In the genomic region with DNA sequence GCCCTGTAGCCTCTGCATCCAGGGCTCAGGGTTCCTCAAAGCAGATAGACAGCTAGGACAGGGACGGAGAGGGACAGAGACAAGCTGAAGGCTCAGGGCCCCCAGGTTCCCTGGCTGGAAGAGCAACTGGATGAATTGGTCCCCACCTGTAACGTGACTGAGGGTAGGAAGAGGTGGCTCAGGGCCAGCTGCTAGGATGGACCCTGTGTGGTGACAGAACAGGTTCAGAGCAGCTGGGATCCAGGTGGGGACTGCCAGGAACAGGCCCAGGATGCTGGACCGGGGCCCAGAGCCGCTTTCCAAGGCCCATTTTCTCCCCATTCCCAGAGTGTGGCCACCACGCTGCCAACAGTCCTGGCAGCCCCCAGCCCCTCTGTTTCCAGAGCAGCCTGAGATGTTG, we compare ENCODE assay signal across 22 cellular contexts.
"Had no signal": no experiment of that assay in that cellular context is flagged by ENCODE, and none has a peak within 500 bp of the region (broad histone marks: within the 10 kb centered on the region; RNA-seq: fewer than 3 reads in every experiment).

No MANE protein-coding gene starts in this region.

- H3K4me3 ChIP-seq: hepatocyte, left ventricle myocardium inferior, mucosa of descending colon, right lobe of liver had no signal

- H3K4me2 ChIP-seq: hepatocyte had no signal

- H3K4me1 Mint-ChIP-seq: activated CD4-positive, alpha-beta T cell treated with anti-CD3 and anti-CD28 coated beads, Interleukin-2, amount 10 ng/mL, durations not matched to agents 24 days and 14 days; activated naive CD4-positive, alpha-beta T cell treated with anti-CD3 and anti-CD28 coated beads, Interleukin-2, amount 50 U/mL, for 24 hours; activated naive CD8-positive, alpha-beta T cell treated with anti-CD3 and anti-CD28 coated beads, Interleukin-2, amount 50 U/mL, for 24 hours; stimulated activated memory B cell treated with anti-CD40 and anti-IgM and Interleukin-4, amounts not matched to agents 10 μg/mL and 1 μg/mL and 100 μg/mL, for 72 hours; stimulated activated naive CD8-positive, alpha-beta T cell treated with anti-CD3 and anti-CD28 coated beads, Interleukin-15, amount 100 ng/mL, for 72 hours had no signal

- H3K4me1 ChIP-seq: right lobe of liver had no signal

- ATAC-seq: activated T-cell treated with anti-CD3 and anti-CD28 coated beads, Interleukin-2, amount 50 U/mL, for 4 hours; mucosa of descending colon; natural killer cell treated with Interleukin-12 subunit alpha and Interleukin-12 subunit beta and Interleukin-15 and Interleukin-18, amount 100 ng/mL, for 72 hours; right lobe of liver; stimulated activated memory B cell treated with anti-CD40 and anti-IgM and Interleukin-4, amounts not matched to agents 10 μg/mL and 1 μg/mL and 100 μg/mL, for 72 hours; stimulated activated naive CD8-positive, alpha-beta T cell treated with anti-CD3 and anti-CD28 coated beads, Interleukin-15, amount 100 ng/mL, for 72 hours had no signal

- H3K27ac ChIP-seq: epithelial cell of prostate, hepatocyte, left ventricle myocardium inferior, neutrophil, right lobe of liver had no signal

- H2AFZ ChIP-seq: hepatocyte had no signal

- H3K4me3 Mint-ChIP-seq: activated CD4-positive, alpha-beta memory T cell treated with anti-CD3 and anti-CD28 coated beads for 36 hours; activated CD4-positive, alpha-beta T cell treated with anti-CD3 and anti-CD28 coated beads, Interleukin-2, amount 10 ng/mL, durations not matched to agents 24 days and 14 days; activated naive CD4-positive, alpha-beta T cell treated with anti-CD3 and anti-CD28 coated beads, Interleukin-2, amount 50 U/mL, for 24 hours; activated naive CD8-positive, alpha-beta T cell treated with anti-CD3 and anti-CD28 coated beads, Interleukin-2, amount 50 U/mL, for 24 hours; activated T-cell treated with anti-CD3 and anti-CD28 coated beads, Interleukin-2, amount 50 U/mL, for 4 hours; natural killer cell treated with Interleukin-12 subunit alpha and Interleukin-12 subunit beta and Interleukin-15 and Interleukin-18, amount 100 ng/mL, for 72 hours; stimulated activated memory B cell treated with anti-CD40 and anti-IgM and Interleukin-4, amounts not matched to agents 10 μg/mL and 1 μg/mL and 100 μg/mL, for 72 hours; stimulated activated naive CD8-positive, alpha-beta T cell treated with anti-CD3 and anti-CD28 coated beads, Interleukin-15, amount 100 ng/mL, for 72 hours had no signal

- H3K36me3 ChIP-seq: left ventricle myocardium inferior, neutrophil, right lobe of liver had no signal

- H3K36me3 Mint-ChIP-seq: activated CD4-positive, alpha-beta memory T cell treated with anti-CD3 and anti-CD28 coated beads for 36 hours; activated naive CD4-positive, alpha-beta T cell treated with anti-CD3 and anti-CD28 coated beads, Interleukin-2, amount 50 U/mL, for 24 hours; natural killer cell treated with Interleukin-12 subunit alpha and Interleukin-12 subunit beta and Interleukin-15 and Interleukin-18, amount 100 ng/mL, for 72 hours; stimulated activated memory B cell treated with anti-CD40 and anti-IgM and Interleukin-4, amounts not matched to agents 10 μg/mL and 1 μg/mL and 100 μg/mL, for 72 hours had no signal

- H3K27me3 ChIP-seq: hepatocyte, right lobe of liver had no signal

- H3K27ac Mint-ChIP-seq: activated CD4-positive, alpha-beta memory T cell treated with anti-CD3 and anti-CD28 coated beads for 36 hours; activated CD4-positive, alpha-beta T cell treated with anti-CD3 and anti-CD28 coated beads, Interleukin-2, amount 10 ng/mL, durations not matched to agents 24 days and 14 days; activated naive CD4-positive, alpha-beta T cell treated with anti-CD3 and anti-CD28 coated beads, Interleukin-2, amount 50 U/mL, for 24 hours; activated naive CD8-positive, alpha-beta T cell treated with anti-CD3 and anti-CD28 coated beads, Interleukin-2, amount 50 U/mL, for 24 hours; activated T-helper 2 cell treated with anti-CD3 and anti-CD28 coated beads, Interferon-gamma antibody, Interleukin-2, Interleukin-4, amounts not matched to agents 10 μg/mL and 5 μg/mL and 100 μg/mL, durations not matched to agents 14 hours and 24 hours and 36 hours; natural killer cell treated with Interleukin-12 subunit alpha and Interleukin-12 subunit beta and Interleukin-15 and Interleukin-18, amount 100 ng/mL, for 72 hours; stimulated activated memory B cell treated with anti-CD40 and anti-IgM and Interleukin-4, amounts not matched to agents 10 μg/mL and 1 μg/mL and 100 μg/mL, for 72 hours had no signal

- H3K9me3 Mint-ChIP-seq: activated CD4-positive, alpha-beta memory T cell treated with anti-CD3 and anti-CD28 coated beads for 36 hours; activated CD4-positive, alpha-beta T cell treated with anti-CD3 and anti-CD28 coated beads, Interleukin-2, amount 10 ng/mL, durations not matched to agents 24 days and 14 days; activated naive CD4-positive, alpha-beta T cell treated with anti-CD3 and anti-CD28 coated beads, Interleukin-2, amount 50 U/mL, for 24 hours; activated naive CD8-positive, alpha-beta T cell treated with anti-CD3 and anti-CD28 coated beads, Interleukin-2, amount 50 U/mL, for 24 hours; activated T-cell treated with anti-CD3 and anti-CD28 coated beads, Interleukin-2, amount 50 U/mL, for 4 hours; activated T-helper 2 cell treated with anti-CD3 and anti-CD28 coated beads, Interferon-gamma antibody, Interleukin-2, Interleukin-4, amounts not matched to agents 10 μg/mL and 5 μg/mL and 100 μg/mL, durations not matched to agents 14 hours and 24 hours and 36 hours; natural killer cell treated with Interleukin-12 subunit alpha and Interleukin-12 subunit beta and Interleukin-15 and Interleukin-18, amount 100 ng/mL, for 72 hours; stimulated activated memory B cell treated with anti-CD40 and anti-IgM and Interleukin-4, amounts not matched to agents 10 μg/mL and 1 μg/mL and 100 μg/mL, for 72 hours; stimulated activated naive CD8-positive, alpha-beta T cell treated with anti-CD3 and anti-CD28 coated beads, Interleukin-15, amount 100 ng/mL, for 72 hours had no signal

- DNase-seq: activated CD4-positive, alpha-beta memory T cell treated with anti-CD3 and anti-CD28 coated beads for 36 hours; activated CD4-positive, alpha-beta T cell treated with anti-CD3 and anti-CD28 coated beads, Interleukin-2, amount 10 ng/mL, durations not matched to agents 24 days and 14 days; activated CD4-positive, CD25-positive, alpha-beta regulatory T cell treated with anti-CD3 and anti-CD28 coated beads, Interleukin-2, amount 50 U/mL, for 72 hours; activated naive CD8-positive, alpha-beta T cell treated with anti-CD3 and anti-CD28 coated beads, Interleukin-2, amount 50 U/mL, for 24 hours; activated T-cell treated with anti-CD3 and anti-CD28 coated beads, Interleukin-2, amount 50 U/mL, for 4 hours; amygdala; effector CD8-positive, alpha-beta T cell; glutamatergic neuron; islet precursor cell; left ventricle myocardium inferior; mucosa of descending colon; right lobe of liver; stimulated activated CD4-positive, alpha-beta T cell treated with anti-CD3 and anti-CD28 coated beads, Interleukin-2, amount 100 ng/mL, for 48 hours; stimulated activated naive CD8-positive, alpha-beta T cell treated with anti-CD3 and anti-CD28 coated beads, Interleukin-15, amount 100 ng/mL, for 72 hours; T-helper 2 cell had no signal

- H3K9me3 ChIP-seq: left ventricle myocardium inferior, mucosa of descending colon, neutrophil, right lobe of liver had no signal

- H3K79me2 ChIP-seq: hepatocyte had no signal
